Comparison of ENCODE assay signal across 10 cellular contexts in genomic region chr15:75069301-75069925, GRCh38. TPM values are rescaled to one million over a fixed set of nuclear protein-coding genes. Genes with fewer than 3 reads are reported as not detected.
DNase-seq lines count a peak whose midpoint lies in the region; ATAC-seq and TF ChIP-seq lines count a peak whose summit lies in the region.
"Had no signal": no experiment of that assay in that cellular context is flagged by ENCODE, and none has a peak within 500 bp of the region (broad histone marks: within the 10 kb centered on the region; RNA-seq: fewer than 3 reads in every experiment).

No MANE protein-coding gene starts in this region.

- peaks cover 83% of the 10 kb centered on the region for H3K4me1 Mint-ChIP-seq in T-helper 1 cell treated with Interleukin-12 subunit alpha and Interleukin-12 subunit beta and Interleukin-4 antibody, amounts not matched to agents 30 μg/mL and 1 μg/mL, for 36 hours (ENCODE audit: low read depth)

- H3K27ac ChIP-seq in BLaER1 treated with 17β-estradiol and CSF1 and Interleukin-3, amounts not matched to agents 10 nM and 100 nM, result peak overlapping the region in 6 of 11 experiments; percentile 2 to 61 (median 30); a peak in 7 of 22 replicates
- no peak overlapping the region for H3K27ac ChIP-seq in testis

- H3K9ac ChIP-seq in BLaER1 treated with 17β-estradiol and CSF1 and Interleukin-3, amounts not matched to agents 10 nM and 100 nM, result no peak overlapping the region

- H3K4me2 ChIP-seq in BLaER1 treated with 17β-estradiol and CSF1 and Interleukin-3, amounts not matched to agents 10 nM and 100 nM, result peak overlapping the region in 8 of 11 experiments; percentile 6 to 89 (median 70); a peak in 14 of 22 replicates

- peaks cover 0 to 15% (median 6%) of the 10 kb centered on the region in 11 experiments; a peak in 17 of 22 replicates for H3K9me3 ChIP-seq in BLaER1 treated with 17β-estradiol and CSF1 and Interleukin-3, amounts not matched to agents 10 nM and 100 nM (replicated peaks in 1 of 11)
- H3K9me3 ChIP-seq in testis, result no peaks in the 10 kb centered on the region

- peak overlapping the region; percentile 55 for H3K4me3 Mint-ChIP-seq in T-helper 1 cell treated with Interleukin-12 subunit alpha and Interleukin-12 subunit beta and Interleukin-4 antibody, amounts not matched to agents 30 μg/mL and 1 μg/mL, for 36 hours
- H3K4me3 Mint-ChIP-seq: brain had no signal

- H4K20me1 ChIP-seq in BLaER1 treated with 17β-estradiol and CSF1 and Interleukin-3, amounts not matched to agents 10 nM and 100 nM, result no peaks in the 10 kb centered on the region; a peak in 1 of 22 replicates

- H3K4me3 ChIP-seq in BLaER1 treated with 17β-estradiol and CSF1 and Interleukin-3, amounts not matched to agents 10 nM and 100 nM, result no peak overlapping the region
- no peak overlapping the region for H3K4me3 ChIP-seq in testis

- TF ChIP-seq POLR2A in GM19193 (IDR thresholded peaks at IDR 0.05; ENCODE audit: extremely low read depth, insufficient read depth, insufficient read length) (peak; percentile 38), testis (IDR thresholded peaks at IDR 0.05) (no peak), erythroblast (IDR thresholded peaks at IDR 0.05; ENCODE audit: low read length) (no peak)

- WGBS in testis, 2 donors, result 86 to 90% methylated on average over 8 of the region's 8 CpGs

- intact Hi-C loops in testis (cut with DNase I; ENCODE audit: low total_unique reads), result no loop called here

- peak; percentile 81 for ATAC-seq in HG03045 (IDR thresholded peaks at IDR 0.05; ENCODE audit: unreplicated experiment)

- H3K36me3 Mint-ChIP-seq in T-helper 1 cell treated with Interleukin-12 subunit alpha and Interleukin-12 subunit beta and Interleukin-4 antibody, amounts not matched to agents 30 μg/mL and 1 μg/mL, for 36 hours (ENCODE audit: low read depth), result peaks cover 39% of the 10 kb centered on the region

- no peak for TF ChIP-seq CTCF in testis (IDR thresholded peaks at IDR 0.05)

- no peak for DNase-seq in G401 (ENCODE audit: low spot score)
- DNase-seq in testis, result no peak
- no peak for DNase-seq in erythroblast (lab: John Stamatoyannopoulos, UW)
- no peak for DNase-seq in iPS-NIHi7 (ENCODE audit: extremely low spot score)
- DNase-seq: kidney glomerular epithelial cell had no signal

- H3K36me3 ChIP-seq in BLaER1 treated with 17β-estradiol and CSF1 and Interleukin-3, amounts not matched to agents 10 nM and 100 nM, result no peaks in the 10 kb centered on the region
- H3K36me3 ChIP-seq in testis (ENCODE audit: low read depth, missing control alignments), result no peaks in the 10 kb centered on the region

- peaks cover 24 to 99% (median 51%) of the 10 kb centered on the region in 10 experiments for H3K4me1 ChIP-seq in BLaER1 treated with 17β-estradiol and CSF1 and Interleukin-3, amounts not matched to agents 10 nM and 100 nM
- H3K4me1 ChIP-seq in testis, result peaks cover 32% of the 10 kb centered on the region

- H3K27ac Mint-ChIP-seq in T-helper 1 cell treated with Interleukin-12 subunit alpha and Interleukin-12 subunit beta and Interleukin-4 antibody, amounts not matched to agents 30 μg/mL and 1 μg/mL, for 36 hours, result peak overlapping the region; percentile 97
- H3K27ac Mint-ChIP-seq: brain had no signal

- H3K9me3 Mint-ChIP-seq in T-helper 1 cell treated with Interleukin-12 subunit alpha and Interleukin-12 subunit beta and Interleukin-4 antibody, amounts not matched to agents 30 μg/mL and 1 μg/mL, for 36 hours, result peaks cover 12% of the 10 kb centered on the region

- H3K27me3 Mint-ChIP-seq in T-helper 1 cell treated with Interleukin-12 subunit alpha and Interleukin-12 subunit beta and Interleukin-4 antibody, amounts not matched to agents 30 μg/mL and 1 μg/mL, for 36 hours (ENCODE audit: low read depth), result no peaks in the 10 kb centered on the region
- H3K27me3 Mint-ChIP-seq: brain had no signal

- in situ Hi-C loops in G401 (cut with HindIII; ENCODE audit: low sequenced_read_pairs), result no loop called here

- H3K27me3 ChIP-seq in BLaER1 treated with 17β-estradiol and CSF1 and Interleukin-3, amounts not matched to agents 10 nM and 100 nM, result no peaks in the 10 kb centered on the region
- no peaks in the 10 kb centered on the region for H3K27me3 ChIP-seq in testis

RNA-seq across cellular contexts. Expression of gene PPCDC, which starts 46.0 kb away (rescaled TPM):
- 17.1 and 26.2 TPM in 2 replicates for total RNA-seq in G401 (2014; rRNA removed; shearing (Covaris generic))
- 10 to 100 TPM; 23.6 to 31.6 TPM for total RNA-seq in testis
- polyA plus RNA-seq in testis (ENCODE audit: insufficient read depth, low read depth, low replicate concordance), result 18.0 TPM

Comparison
In these comparisons a context has a peak if more than half of its experiments do, and no peak if none do; other contexts are left out.
1. H3K27ac ChIP-seq: peak in BLaER1 treated with 17β-estradiol and CSF1 and Interleukin-3, amounts not matched to agents 10 nM and 100 nM (6 of 11); none in testis (0 of 2).